7 cellular contexts compared by ENCODE assay signal in genomic region chr2:87669633-87670231, GRCh38.
DNase-seq lines count a peak whose midpoint lies in the region; ATAC-seq, FAIRE-seq and TF ChIP-seq lines count a peak whose summit lies in the region.
"Not testable (repeated sequence)": the region's sequence is repeated elsewhere in the genome, so short reads cannot be mapped to it uniquely, and the experiment has no call there.

No MANE protein-coding gene starts in this region.

- POLR2A ChIA-PET in Panc1 (lab: Charles Lee); HepG2 (lab: Yijun Ruan, JAX): not testable (repeated sequence)

- not testable (repeated sequence) for TF ChIP-seq EP300 in HepG2 (IDR thresholded peaks at IDR 0.05; ENCODE audit: low read depth in 2 of 2, low read length in 2 of 2); HepG2 (CRISPR knock-in tag; IDR thresholded peaks at IDR 0.05; ENCODE audit: borderline replicate concordance)

- not testable (repeated sequence) for H3K36me3 ChIP-seq in Panc1 (ENCODE audit: control insufficient read depth, insufficient read depth, low read length); HepG2 (replicated peaks in 1 of 2; ENCODE audit: control insufficient read depth in 1 of 2, insufficient read depth in 2 of 2, low read length in 2 of 2)

- not testable (repeated sequence) for H4K20me1 ChIP-seq in HepG2 (ENCODE audit: insufficient read depth, low read length)

- not testable (repeated sequence) for H3K9ac ChIP-seq in HepG2 (ENCODE audit: insufficient read depth, low read depth, low read length)

- not testable (repeated sequence) for H3K79me2 ChIP-seq in HepG2 (ENCODE audit: insufficient read depth, low read length)

- not testable (repeated sequence) for H2AFZ ChIP-seq in HepG2 (ENCODE audit: low read length)

- H3K4me3 ChIP-seq in Panc1 (ENCODE audit: low read depth in 2 of 2, low read length in 2 of 2); HepG2 (replicated peaks in 1 of 3; ENCODE audit: insufficient read depth in 1 of 3, low read depth in 2 of 3, low read length in 3 of 3): not testable (repeated sequence)

- not testable (repeated sequence) for H3K36me3 Mint-ChIP-seq in Calu3 (ENCODE audit: insufficient read depth, unreplicated experiment)

- H3K27ac ChIP-seq in Panc1 (ENCODE audit: low read length); foreskin keratinocyte; HepG2 (ENCODE audit: extremely low read length, insufficient read depth, low read length): not testable (repeated sequence)

- TF ChIP-seq CTCF in Calu3 (IDR thresholded peaks at IDR 0.05; ENCODE audit: unreplicated experiment); Panc1 (IDR thresholded peaks at IDR 0.05); foreskin keratinocyte (conservative IDR thresholded peaks at IDR 0.05); HepG2 (CRISPR knock-in tag; IDR thresholded peaks at IDR 0.05): not testable (repeated sequence)

- in situ Hi-C loops in Panc1 (cut with HindIII; ENCODE audit: low pct_unique_long_range_greater_than_20kb, low sequenced_read_pairs); HepG2 (cut with HindIII; ENCODE audit: extremely low pct_ligation_motif_present, low pct_unique_long_range_greater_than_20kb): not testable (repeated sequence)

- DNase-seq in Calu3: peak; percentile 48
- DNase-seq in HTR-8/SVneo (ENCODE audit: insufficient read length, low spot score); Panc1 (ENCODE audit: low read depth, low spot score); HepG2 (ENCODE audit: low spot score); urothelium cell line (ENCODE audit: low spot score): not testable (repeated sequence)
- DNase-seq in foreskin keratinocyte: peak in 1 of 2 donors; percentile 0

- H3K4me1 Mint-ChIP-seq in Calu3 (ENCODE audit: low read depth, unreplicated experiment): not testable (repeated sequence)

- not testable (repeated sequence) for TF ChIP-seq RAD21 in HepG2 (CRISPR knock-in tag; IDR thresholded peaks at IDR 0.05)

- H3K4me1 ChIP-seq in Panc1 (ENCODE audit: control insufficient read depth, insufficient read depth, low read length); foreskin keratinocyte; HepG2 (ENCODE audit: insufficient read depth, low read length): not testable (repeated sequence)

- WGBS in HepG2 (ENCODE audit: low lambda C conversion rate): 96% methylated on average over 5 of the region's 8 CpGs

- FAIRE-seq in HTR-8/SVneo (lab: Jason Lieb, UNC) (peak; percentile 54), HepG2 (lab: Jason Lieb, UNC) (peak; percentile 28), urothelium cell line (lab: Jason Lieb, UNC) (peak; percentile 76)

- not testable (repeated sequence) for H3K27me3 Mint-ChIP-seq in Calu3 (ENCODE audit: unreplicated experiment)

- peak; percentile 85 for ATAC-seq in Panc1
- peak; percentile 55; the same call in 2 of the 3 replicates for ATAC-seq in SK-N-SH treated with all-trans-retinoic acid at 6 μM for 48 hours
- ATAC-seq in foreskin keratinocyte: peak; percentile 88
- ATAC-seq in HepG2: peak; percentile 63

- H3K4me3 Mint-ChIP-seq in Calu3 (ENCODE audit: low read depth, unreplicated experiment): not testable (repeated sequence)

- H3K9me3 Mint-ChIP-seq in Calu3 (ENCODE audit: low read depth, unreplicated experiment): not testable (repeated sequence)

- not testable (repeated sequence) for H3K9me3 ChIP-seq in Panc1 (ENCODE audit: control insufficient read depth, insufficient read depth, low read depth, low read length); HepG2 (ENCODE audit: low read length)

- H3K4me2 ChIP-seq in HepG2 (ENCODE audit: low read depth, low read length): not testable (repeated sequence)

- TF ChIP-seq POLR2A in HepG2 (IDR thresholded peaks at IDR 0.05; ENCODE audit: insufficient read depth in 1 of 2, low read depth in 2 of 2, low read length in 2 of 2): not testable (repeated sequence)

- not testable (repeated sequence) for BruUV-seq in Calu3 (replicated peaks; lab: Mats Ljungman, UMichigan); Panc1 (replicated peaks; lab: Mats Ljungman, UMichigan); HepG2 (replicated peaks; lab: Mats Ljungman, UMichigan)

- CTCF ChIA-PET in Calu3 (lab: Charles Lee); Panc1 (lab: Charles Lee); HepG2 (lab: Yijun Ruan, JAX; ENCODE audit: low intra/inter-chr PET ratio, low total read pairs): not testable (repeated sequence)

- intact Hi-C loops in Calu3 (cut with micrococcal nuclease; ENCODE audit: unreplicated experiment); Panc1 (cut with micrococcal nuclease; ENCODE audit: unreplicated experiment); HepG2 (cut with micrococcal nuclease; ENCODE audit: unreplicated experiment): not testable (repeated sequence)

- not testable (repeated sequence) for H3K27me3 ChIP-seq in Panc1 (ENCODE audit: control insufficient read depth, insufficient read depth, low read length); foreskin keratinocyte; HepG2 (ENCODE audit: control insufficient read depth in 1 of 2, insufficient read depth in 2 of 2, low read length in 2 of 2)

- not testable (repeated sequence) for H3K27ac Mint-ChIP-seq in Calu3 (ENCODE audit: unreplicated experiment)

TF ChIP-seq in HepG2, 621 proteins besides CTCF, POLR2A, EP300 and RAD21:
- TF ChIP-seq NFE2 (CRISPR knock-in tag; IDR thresholded peaks at IDR 0.05): peak; percentile 47; the same call in 1 of the 2 replicates
- not testable (repeated sequence) for TF ChIP-seq SOX13 (IDR thresholded peaks at IDR 0.05)
- peak in 1 of 2 experiments; percentile 30; a peak in 1 of 4 replicates for TF ChIP-seq SOX13 (CRISPR knock-in tag; conservative IDR thresholded peaks at IDR 0.05 in 1 of 2, IDR thresholded peaks at IDR 0.05 in 1 of 2)
TF ChIP-seq in HepG2: peak in this region for 2; not testable (repeated sequence) for 619.
